8 cellular contexts compared by ENCODE assay signal in the genomic region with DNA sequence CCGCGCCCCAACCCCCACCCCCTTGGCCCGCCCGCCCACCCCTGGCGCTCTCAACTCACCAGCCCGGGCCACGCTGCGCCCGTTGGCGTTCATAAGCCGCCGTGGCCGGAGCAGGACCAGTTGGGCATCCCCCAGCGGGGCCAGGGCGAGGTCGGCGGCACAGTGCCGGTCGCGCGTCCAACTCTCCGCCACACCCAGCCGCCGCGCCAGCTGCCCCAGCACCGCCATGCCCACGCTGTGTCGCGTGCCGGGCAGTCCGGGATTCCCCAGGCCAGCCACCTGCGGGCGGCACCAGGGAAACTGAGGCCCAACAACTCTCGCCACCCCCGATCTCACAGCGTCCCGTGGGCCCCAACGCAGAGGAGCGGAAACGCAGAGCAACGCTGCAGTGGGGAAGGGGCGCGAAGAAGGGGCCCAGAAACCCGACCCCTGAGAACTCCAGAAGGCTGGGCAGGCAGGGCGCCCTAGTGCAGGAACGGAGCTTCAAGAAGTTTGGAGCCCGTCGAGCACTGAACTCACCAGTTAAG. TPM values are rescaled to one million over a fixed set of nuclear protein-coding genes. Genes with fewer than 3 reads are reported as not detected.
DNase-seq lines count a peak whose midpoint lies in the region; ATAC-seq and TF ChIP-seq lines count a peak whose summit lies in the region.

No MANE protein-coding gene starts in this region.

- in situ Hi-C loops in KBM-7 (cut with MboI; ENCODE audit: low pct_unique_long_range_greater_than_20kb, low sequenced_read_pairs): no loop called here

- TF ChIP-seq EP300 in gastroesophageal sphincter (IDR thresholded peaks at IDR 0.05): no peak

- H3K27ac ChIP-seq in WERI-Rb-1 (no peak overlapping the region), gastroesophageal sphincter (peak overlapping the region in 3 of 4 donors; percentile 85 to 88 (median 85)), prostate gland (peak overlapping the region; percentile 79 to 86)

- H3K4me1 ChIP-seq in gastroesophageal sphincter: peaks cover 0 to 22% (median 11%) of the 10 kb centered on the region in 3 donors
- no peaks in the 10 kb centered on the region for H3K4me1 ChIP-seq in prostate gland (replicated peaks)

- no peak for TF ChIP-seq CTCF in BJ (IDR thresholded peaks at IDR 0.05; ENCODE audit: insufficient read depth, low read depth, low read length)
- TF ChIP-seq CTCF in WERI-Rb-1 (IDR thresholded peaks at IDR 0.05; ENCODE audit: low read depth, low read length): no peak
- TF ChIP-seq CTCF in gastroesophageal sphincter (IDR thresholded peaks at IDR 0.05): no peak
- TF ChIP-seq CTCF in prostate gland (IDR thresholded peaks at IDR 0.05): no peak

- TF ChIP-seq POLR2A in gastroesophageal sphincter (IDR thresholded peaks at IDR 0.05) (no peak), prostate gland (IDR thresholded peaks at IDR 0.05) (no peak)

- intact Hi-C loops in prostate gland (cut with DNase I): loop anchor here (5.0 kb wide), 1 partner anchor 103 kb away; the partner anchor contains the start of gene STXBP1

- WGBS in gastroesophageal sphincter (ENCODE audit: low coverage in 1 of 2), 2 donors: 0% methylated on average over 8 of the region's 48 CpGs; no CpG with 5 or more reads in 1 of the 2 donors
- WGBS in prostate gland: under 1% methylated on average over 22 of the region's 48 CpGs

- POLR2A ChIA-PET in BJ (lab: Charles Lee): no interaction called here

- H3K9me3 ChIP-seq in WERI-Rb-1 (ENCODE audit: severe bottlenecking) (no peaks in the 10 kb centered on the region), gastroesophageal sphincter (no peaks in the 10 kb centered on the region), prostate gland (no peaks in the 10 kb centered on the region)

- ATAC-seq in GM21825 (IDR thresholded peaks at IDR 0.05; ENCODE audit: unreplicated experiment) (peak; percentile 6), gastroesophageal sphincter (no peak)

- DNase-seq in BJ (ENCODE audit: low read depth): no peak
- no peak for DNase-seq in WERI-Rb-1
- DNase-seq in prostate gland (ENCODE audit: low spot score): no peak
- DNase-seq in NCI-H446 treated with DMSO at 0.1 percent for 48 hours (lab: John Stamatoyannopoulos, UW): no peak
- no peak for DNase-seq in NCI-H2029 (lab: John Stamatoyannopoulos, UW)
- DNase-seq in KBM-7: no peak

- CTCF ChIA-PET in BJ (lab: Yijun Ruan, JAX): interaction anchor here (0.9 to 4.6 kb wide), 2 partner anchors 10 to 20 kb away, joined by 4 to 20 read pairs; partner anchors contain the start of gene TOR2A

- no peaks in the 10 kb centered on the region for H3K36me3 ChIP-seq in BJ (ENCODE audit: control insufficient read depth, insufficient read depth, low read length)
- H3K36me3 ChIP-seq in WERI-Rb-1: no peaks in the 10 kb centered on the region
- H3K36me3 ChIP-seq in gastroesophageal sphincter: peaks cover 0 to 13% of the 10 kb centered on the region in 2 donors
- no peaks in the 10 kb centered on the region for H3K36me3 ChIP-seq in prostate gland

- no peaks in the 10 kb centered on the region for H3K27me3 ChIP-seq in BJ (ENCODE audit: control insufficient read depth, insufficient read depth, low read length)
- H3K27me3 ChIP-seq in WERI-Rb-1 (ENCODE audit: insufficient read depth, low read depth, severe bottlenecking): no peaks in the 10 kb centered on the region
- no peaks in the 10 kb centered on the region for H3K27me3 ChIP-seq in gastroesophageal sphincter
- H3K27me3 ChIP-seq in prostate gland (replicated peaks; ENCODE audit: insufficient read depth): no peaks in the 10 kb centered on the region

- H3K4me3 ChIP-seq in BJ (ENCODE audit: low read depth, low read length) (peak overlapping the region; percentile 87), WERI-Rb-1 (ENCODE audit: low read depth, low read length) (peak overlapping the region; percentile 54), gastroesophageal sphincter (peak overlapping the region; percentile 46 to 78), prostate gland (peak overlapping the region; percentile 64 to 65)

RNA-seq across cellular contexts. Expression of gene PTRH1, which starts 0.5 kb away (rescaled TPM):
- polyA plus RNA-seq in BJ (2011; rRNA removed): 14.6 and 21.1 TPM in 2 replicates
- 2.7 and 3.7 TPM in 2 replicates for polyA minus RNA-seq in BJ (2011; rRNA and poly(A)+ RNA removed)
- 10 to 100 TPM in 3 of 4 donors, 1 to 10 TPM in 1; 8.7 to 19.3 (median 16.8) TPM for total RNA-seq in gastroesophageal sphincter
- 10 to 100 TPM; 25.4 to 28.6 TPM for total RNA-seq in prostate gland

RNA-seq across cellular contexts. Expression of gene TTC16, which starts 0.9 kb away (rescaled TPM):
- polyA plus RNA-seq in BJ (2011; rRNA removed): 0.02 and 0.07 TPM in 2 replicates
- polyA minus RNA-seq in BJ (2011; rRNA and poly(A)+ RNA removed): not detected in 2 replicates
- total RNA-seq in gastroesophageal sphincter (not detected), prostate gland (1 to 10 TPM in 1 of 2 donors, not detected in 1; 3.4 TPM)

RNA-seq across cellular contexts. Expression of gene CFAP157, which starts 8.2 kb away (rescaled TPM):
- polyA plus RNA-seq in BJ (2011; rRNA removed): 0.11 TPM in 1 of 2 replicates, not detected in the other
- polyA minus RNA-seq in BJ (2011; rRNA and poly(A)+ RNA removed): not detected in 2 replicates
- under 1 TPM in 1 of 4 donors, not detected in 3; 0.31 TPM for total RNA-seq in gastroesophageal sphincter
- 1 to 10 TPM in 1 of 2 donors, not detected in 1; 2.8 TPM for total RNA-seq in prostate gland

RNA-seq across cellular contexts. Expression of gene TOR2A, which starts 20.1 kb away (rescaled TPM):
- 4.8 and 8.0 TPM in 2 replicates for polyA plus RNA-seq in BJ (2011; rRNA removed)
- polyA minus RNA-seq in BJ (2011; rRNA and poly(A)+ RNA removed): 3.0 and 5.8 TPM in 2 replicates
- total RNA-seq in gastroesophageal sphincter (1 to 10 TPM; 5.9 to 8.9 (median 7.6) TPM), prostate gland (10 to 100 TPM; 20.4 to 24.1 TPM)
